ENCODE assay signal across 8 cellular contexts in genomic region chr14:52951730-52952481, GRCh38. TPM values are rescaled to one million over a fixed set of nuclear protein-coding genes. Genes with fewer than 3 reads are reported as not detected.
DNase-seq lines count a peak whose midpoint lies in the region; ATAC-seq and TF ChIP-seq lines count a peak whose summit lies in the region.

No MANE protein-coding gene starts in this region.

- peak overlapping the region; percentile 94 for H2AFZ ChIP-seq in parathyroid adenoma

- peaks cover 66% of the 10 kb centered on the region for H3K27me3 Mint-ChIP-seq in activated CD8-positive, alpha-beta memory T cell treated with anti-CD3 and anti-CD28 coated beads, Interleukin-2, amount 10 ng/mL, durations not matched to agents 7 days and 5 days

- peak overlapping the region; percentile 98 for H3K27ac ChIP-seq in parathyroid adenoma

- peak overlapping the region; percentile 98 for H3K4me3 ChIP-seq in parathyroid adenoma (ENCODE audit: low read depth, low read length)

- CTCF ChIA-PET in activated CD8-positive, alpha-beta memory T cell treated with anti-CD3 and anti-CD28 coated beads, Interleukin-2, amount 10 ng/mL, durations not matched to agents 7 days and 5 days (lab: Charles Lee) = interaction anchor here (0.9 to 1.7 kb wide), 5 partner anchors 9 to 127 kb away, joined by 3 to 8 read pairs (median 3); no protein-coding TSS in a partner anchor

- no peaks in the 10 kb centered on the region for H3K36me3 ChIP-seq in parathyroid adenoma (ENCODE audit: control insufficient read depth, insufficient read depth, low read length)

- H3K4me3 Mint-ChIP-seq in activated CD8-positive, alpha-beta memory T cell treated with anti-CD3 and anti-CD28 coated beads, Interleukin-2, amount 10 ng/mL, durations not matched to agents 7 days and 5 days = peak overlapping the region; percentile 41

- no peak for DNase-seq in activated CD8-positive, alpha-beta memory T cell treated with anti-CD3 and anti-CD28 coated beads, Interleukin-2, amount 10 ng/mL, durations not matched to agents 7 days and 5 days
- no peak for DNase-seq in activated CD8-positive, alpha-beta memory T cell treated with anti-CD3 and anti-CD28 coated beads, Interleukin-2, amount 50 U/mL, for 4 hours
- DNase-seq in NCI-H2196 (lab: John Stamatoyannopoulos, UW; ENCODE audit: unreplicated experiment) (peak; percentile 63), amygdala (lab: John Stamatoyannopoulos, UW) (peak in 36 of 56 donors; percentile 5 to 79 (median 52)), left ventricle myocardium superior (no peak), NCI-H1436 treated with DMSO at 0.1 percent for 48 hours (lab: John Stamatoyannopoulos, UW) (no peak), NCI-H446 treated with DMSO at 0.1 percent for 48 hours (lab: John Stamatoyannopoulos, UW) (no peak)

- H3K36me3 Mint-ChIP-seq in activated CD8-positive, alpha-beta memory T cell treated with anti-CD3 and anti-CD28 coated beads, Interleukin-2, amount 10 ng/mL, durations not matched to agents 7 days and 5 days = no peaks in the 10 kb centered on the region

- no peaks in the 10 kb centered on the region for H3K9me3 Mint-ChIP-seq in activated CD8-positive, alpha-beta memory T cell treated with anti-CD3 and anti-CD28 coated beads, Interleukin-2, amount 10 ng/mL, durations not matched to agents 7 days and 5 days (ENCODE audit: low read depth)

- peak; percentile 35 for TF ChIP-seq CTCF in parathyroid adenoma (IDR thresholded peaks at IDR 0.05)

- no peaks in the 10 kb centered on the region for H3K9me3 ChIP-seq in parathyroid adenoma (ENCODE audit: control insufficient read depth, low read length)

- H3K4me2 ChIP-seq in parathyroid adenoma (ENCODE audit: low read length) = peak overlapping the region; percentile 99

- peak overlapping the region; percentile 91 for H3K9ac ChIP-seq in parathyroid adenoma

- H3K79me2 ChIP-seq in parathyroid adenoma = peaks cover 6% of the 10 kb centered on the region

- peaks cover 18% of the 10 kb centered on the region for H3K4me1 Mint-ChIP-seq in activated CD8-positive, alpha-beta memory T cell treated with anti-CD3 and anti-CD28 coated beads, Interleukin-2, amount 10 ng/mL, durations not matched to agents 7 days and 5 days

- intact Hi-C loops in left ventricle myocardium superior (cut with micrococcal nuclease) = loop anchor here (10.0 kb wide), 1 partner anchor 77 kb away; no protein-coding TSS in a partner anchor

- H3K27me3 ChIP-seq in parathyroid adenoma (ENCODE audit: control insufficient read depth, insufficient read depth, low read length) = no peaks in the 10 kb centered on the region

- H3K27ac Mint-ChIP-seq in activated CD8-positive, alpha-beta memory T cell treated with anti-CD3 and anti-CD28 coated beads, Interleukin-2, amount 10 ng/mL, durations not matched to agents 7 days and 5 days = no peak overlapping the region

- no peak for ATAC-seq in activated CD8-positive, alpha-beta memory T cell treated with anti-CD3 and anti-CD28 coated beads, Interleukin-2, amount 10 ng/mL, durations not matched to agents 7 days and 5 days
- peak; percentile 61 for ATAC-seq in left ventricle myocardium superior

- peaks cover 11% of the 10 kb centered on the region for H3K4me1 ChIP-seq in parathyroid adenoma

RNA-seq across cellular contexts. Expression of gene FERMT2, which starts 1.1 kb away (rescaled TPM):
- total RNA-seq in activated CD8-positive, alpha-beta memory T cell treated with anti-CD3 and anti-CD28 coated beads, Interleukin-2, amount 10 ng/mL, durations not matched to agents 7 days and 5 days = 1 to 10 TPM in 1 of 2 experiments, under 1 TPM in 1; 0.41 to 1.9 TPM
- total RNA-seq in left ventricle myocardium superior = 116 TPM

Comparison
In these comparisons a context has a peak if more than half of its experiments do, and no peak if none do; other contexts are left out.
1. DNase-seq: peak in NCI-H2196 (single experiment) and amygdala (36 of 56); none in activated CD8-positive, alpha-beta memory T cell treated with anti-CD3 and anti-CD28 coated beads, Interleukin-2, amount 10 ng/mL, durations not matched to agents 7 days and 5 days (single experiment), activated CD8-positive, alpha-beta memory T cell treated with anti-CD3 and anti-CD28 coated beads, Interleukin-2, amount 50 U/mL, for 4 hours (single experiment), left ventricle myocardium superior (single experiment), NCI-H1436 treated with DMSO at 0.1 percent for 48 hours (single experiment) and NCI-H446 treated with DMSO at 0.1 percent for 48 hours (single experiment).
2. RNA of gene FERMT2, which starts 1.1 kb away (total RNA-seq): 116 TPM in left ventricle myocardium superior (single experiment); 0.41 to 1.9 TPM in activated CD8-positive, alpha-beta memory T cell treated with anti-CD3 and anti-CD28 coated beads, Interleukin-2, amount 10 ng/mL, durations not matched to agents 7 days and 5 days; every median in the first group is over 10 times any median in the second.